ENCODE assay signal across 8 cellular contexts in the genomic region with DNA sequence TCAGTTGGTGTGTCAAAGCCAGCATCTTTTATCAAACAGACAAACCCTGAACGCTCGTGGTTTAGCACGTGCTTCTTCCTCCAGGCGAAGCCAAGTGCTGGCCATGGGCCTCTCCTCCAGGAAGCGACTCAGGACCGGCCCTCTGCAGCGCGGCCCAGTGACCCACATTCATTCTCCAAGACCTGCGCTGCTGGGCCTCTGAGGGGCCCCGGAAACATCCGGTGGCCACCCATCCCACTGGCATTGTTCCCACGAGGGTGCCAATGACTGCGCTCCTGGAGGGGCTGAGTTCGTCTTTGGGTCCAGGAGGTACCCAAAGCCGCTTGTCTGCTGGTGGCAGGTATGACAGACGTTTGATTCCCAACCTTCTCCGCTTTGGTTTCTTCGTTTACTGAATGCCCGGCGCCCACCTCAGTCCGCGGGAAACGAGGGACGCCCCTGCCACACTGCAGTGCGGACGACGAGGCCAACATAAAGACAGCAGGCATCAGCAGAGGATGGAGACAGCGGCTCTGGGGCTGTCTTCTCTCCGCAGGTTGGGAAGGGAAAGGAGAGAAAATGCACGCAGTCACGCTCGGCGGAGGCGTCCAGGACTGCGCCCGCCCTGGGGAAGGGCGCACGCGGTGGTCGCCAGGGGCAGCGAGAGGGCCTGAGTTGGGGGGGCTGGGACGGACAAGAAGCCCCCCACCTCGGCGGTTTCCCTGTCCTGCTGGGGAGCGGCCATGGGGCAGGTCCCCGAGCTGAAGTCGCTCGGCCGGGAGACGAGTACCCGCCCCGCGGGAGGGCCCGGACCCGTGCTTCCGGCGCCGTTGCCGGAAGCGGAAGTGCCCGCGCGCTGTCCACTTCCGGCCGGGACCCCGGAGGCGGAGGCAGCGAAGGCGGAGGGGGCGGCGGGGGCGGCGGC. TPM values are rescaled to one million over a fixed set of nuclear protein-coding genes. Genes with fewer than 3 reads are reported as not detected.
DNase-seq lines count a peak whose midpoint lies in the region; ATAC-seq lines count a peak whose summit lies in the region.

A gene (plus strand): TSS at position 842 of the 904 bp plus-strand sequence. CDS start 3,030 bp downstream, outside the sequence.

- H3K36me3 ChIP-seq in endocrine pancreas (ENCODE audit: control insufficient read depth, insufficient read depth, low read length) (no peaks in the 10 kb centered on the region), mesodermal cell (ENCODE audit: control insufficient read depth, insufficient read depth, low read length) (peaks cover 17% of the 10 kb centered on the region)

- H3K27ac Mint-ChIP-seq in activated CD8-positive, alpha-beta memory T cell treated with anti-CD3 and anti-CD28 coated beads, Interleukin-2, amount 10 ng/mL, durations not matched to agents 7 days and 5 days = peak within 1 kb of the TSS; percentile 95

- H3K4me1 Mint-ChIP-seq in activated CD8-positive, alpha-beta memory T cell treated with anti-CD3 and anti-CD28 coated beads, Interleukin-2, amount 10 ng/mL, durations not matched to agents 7 days and 5 days = peaks cover 41% of the 10 kb centered on the region

- H3K36me3 Mint-ChIP-seq in activated CD8-positive, alpha-beta memory T cell treated with anti-CD3 and anti-CD28 coated beads, Interleukin-2, amount 10 ng/mL, durations not matched to agents 7 days and 5 days = peaks cover 12% of the 10 kb centered on the region

- no peak within 1 kb of the TSS for H3K27ac ChIP-seq in mesodermal cell (ENCODE audit: low read depth, low read length, severe bottlenecking)

- H3K4me3 ChIP-seq in endocrine pancreas (ENCODE audit: control insufficient read depth, insufficient read depth, low read length) = peak within 1 kb of the TSS; percentile 65
- H3K4me3 ChIP-seq in mesodermal cell (ENCODE audit: extremely low read depth, insufficient read depth, low read length, poor library complexity, severe bottlenecking) = peak within 1 kb of the TSS; percentile 79

- peak within 1 kb of the TSS; percentile 97 for H3K9ac ChIP-seq in endocrine pancreas (ENCODE audit: control insufficient read depth, insufficient read depth, low read length)

- no peaks in the 10 kb centered on the region for H3K9me3 ChIP-seq in endocrine pancreas (ENCODE audit: control insufficient read depth, low read length)
- no peaks in the 10 kb centered on the region for H3K9me3 ChIP-seq in mesodermal cell (ENCODE audit: control insufficient read depth, low read length)

- WGBS in mesodermal cell (ENCODE audit: insufficient coverage in 2 of 2), 2 experiments = 10% methylated on average over 57 to 63 of the region's 73 CpGs

- ATAC-seq in GM19351 (IDR thresholded peaks at IDR 0.05; ENCODE audit: unreplicated experiment) = peak; percentile 82
- ATAC-seq in HG03469 (IDR thresholded peaks at IDR 0.05; ENCODE audit: unreplicated experiment) = peak; percentile 53
- peak; percentile 93 for ATAC-seq in activated CD8-positive, alpha-beta memory T cell treated with anti-CD3 and anti-CD28 coated beads, Interleukin-2, amount 10 ng/mL, durations not matched to agents 7 days and 5 days

- H3K4me1 ChIP-seq in endocrine pancreas (ENCODE audit: control insufficient read depth, insufficient read depth, low read length) (no peaks in the 10 kb centered on the region), mesodermal cell (ENCODE audit: control insufficient read depth, insufficient read depth, low read length, poor library complexity, severe bottlenecking) (peaks cover 13% of the 10 kb centered on the region)

- H3K4me3 Mint-ChIP-seq in activated CD8-positive, alpha-beta memory T cell treated with anti-CD3 and anti-CD28 coated beads, Interleukin-2, amount 10 ng/mL, durations not matched to agents 7 days and 5 days = peak within 1 kb of the TSS; percentile 92

- DNase-seq in CD1c-positive myeloid dendritic cell (ENCODE audit: extremely low spot score) = peak; percentile 80
- peak; percentile 82 to 94 for DNase-seq in NOMO-1 (lab: John Stamatoyannopoulos, UW; ENCODE audit: unreplicated experiment in 2 of 2)
- DNase-seq in activated CD8-positive, alpha-beta memory T cell treated with anti-CD3 and anti-CD28 coated beads, Interleukin-2, amount 10 ng/mL, durations not matched to agents 7 days and 5 days = peak; percentile 80
- peak; percentile 37 to 65 for DNase-seq in stimulated activated CD8-positive, alpha-beta memory T cell treated with anti-CD3 and anti-CD28 coated beads, Interleukin-15, amount 100 ng/mL, for 4 hours (ENCODE audit: low read depth in 2 of 2)

- H3K27me3 Mint-ChIP-seq in activated CD8-positive, alpha-beta memory T cell treated with anti-CD3 and anti-CD28 coated beads, Interleukin-2, amount 10 ng/mL, durations not matched to agents 7 days and 5 days = no peaks in the 10 kb centered on the region

- CTCF ChIA-PET in activated CD8-positive, alpha-beta memory T cell treated with anti-CD3 and anti-CD28 coated beads, Interleukin-2, amount 10 ng/mL, durations not matched to agents 7 days and 5 days (lab: Charles Lee) = interaction anchor here (0.5 to 1.2 kb wide), 2 partner anchors 11 to 114 kb away, joined by 3 to 5 read pairs; no protein-coding TSS in a partner anchor

- no peaks in the 10 kb centered on the region for H3K9me3 Mint-ChIP-seq in activated CD8-positive, alpha-beta memory T cell treated with anti-CD3 and anti-CD28 coated beads, Interleukin-2, amount 10 ng/mL, durations not matched to agents 7 days and 5 days (ENCODE audit: low read depth)

- H3K27me3 ChIP-seq in endocrine pancreas (ENCODE audit: control insufficient read depth, insufficient read depth, low read length) = no peaks in the 10 kb centered on the region

RNA-seq across cellular contexts. Expression of the gene that starts here (rescaled TPM):
- total RNA-seq in activated CD8-positive, alpha-beta memory T cell treated with anti-CD3 and anti-CD28 coated beads, Interleukin-2, amount 10 ng/mL, durations not matched to agents 7 days and 5 days = 10 to 100 TPM; 68.2 to 71.2 TPM
- 32.3 TPM for polyA plus RNA-seq in mesodermal cell (2013, experiment 1 of 2)
- 29.0 TPM for polyA plus RNA-seq in mesodermal cell (2013, experiment 2 of 2)
